In genomic region chr1:193755441-193755840, GRCh38 we compare ENCODE assay signal across 27 cellular contexts.
"Had no signal": no experiment of that assay in that cellular context is flagged by ENCODE, and none has a peak within 500 bp of the region (broad histone marks: within the 10 kb centered on the region; RNA-seq: fewer than 3 reads in every experiment).

No MANE protein-coding gene starts in this region.

- H3K4me3 ChIP-seq: neural progenitor cell, ovary, psoas muscle, right lobe of liver, sigmoid colon, stomach, thoracic aorta, thyroid gland, tibial nerve, upper lobe of left lung, vagina had no signal

- H3K4me1 Mint-ChIP-seq: nephron; neural progenitor cell; stimulated activated effector memory CD8-positive, alpha-beta T cell treated with anti-CD3 and anti-CD28 coated beads, Interleukin-12 subunit alpha, Interleukin-12 subunit beta, amount 100 ng/mL, for 72 hours; stimulated activated naive B cell treated with anti-CD40 and anti-IgM and Interleukin-4, amounts not matched to agents 10 μg/mL and 1 μg/mL and 100 μg/mL, for 72 hours had no signal

- H3K79me2 ChIP-seq: parathyroid adenoma had no signal

- H3K27ac ChIP-seq: neural progenitor cell, ovary, parathyroid adenoma, psoas muscle, right lobe of liver, sigmoid colon, stomach, thoracic aorta, thyroid gland, tibial nerve, upper lobe of left lung, vagina had no signal

- H3K4me2 ChIP-seq: neural progenitor cell had no signal

- H2AFZ ChIP-seq: neural progenitor cell, parathyroid adenoma had no signal

- H3K27me3 Mint-ChIP-seq: progenitor cell of endocrine pancreas; stimulated activated naive B cell treated with anti-CD40 and anti-IgM and Interleukin-4, amounts not matched to agents 10 μg/mL and 1 μg/mL and 100 μg/mL, for 72 hours; stimulated activated naive CD8-positive, alpha-beta T cell treated with anti-CD3 and anti-CD28 coated beads, Interleukin-15, Interleukin-2, amounts not matched to agents 100 ng/mL and 50 ng/mL, for 24 hours had no signal

- H3K27me3 ChIP-seq: neural progenitor cell, ovary, right lobe of liver, sigmoid colon, stomach, thyroid gland, tibial nerve, upper lobe of left lung, vagina had no signal

- H3K4me3 Mint-ChIP-seq: nephron; neural progenitor cell; stimulated activated effector memory CD8-positive, alpha-beta T cell treated with anti-CD3 and anti-CD28 coated beads, Interleukin-12 subunit alpha, Interleukin-12 subunit beta, amount 100 ng/mL, for 72 hours; stimulated activated naive B cell treated with anti-CD40 and anti-IgM and Interleukin-4, amounts not matched to agents 10 μg/mL and 1 μg/mL and 100 μg/mL, for 72 hours; stimulated activated naive CD8-positive, alpha-beta T cell treated with anti-CD3 and anti-CD28 coated beads, Interleukin-15, Interleukin-2, amounts not matched to agents 100 ng/mL and 50 ng/mL, for 24 hours had no signal

- H3K9me3 ChIP-seq: ovary, psoas muscle, right lobe of liver, sigmoid colon, stomach, thoracic aorta, thyroid gland, tibial nerve, upper lobe of left lung, vagina had no signal

- H3K36me3 ChIP-seq: neural progenitor cell, ovary, right lobe of liver, sigmoid colon, stomach, thoracic aorta, thyroid gland, tibial nerve, upper lobe of left lung, vagina had no signal

- DNase-seq: occipital lobe; ovary; posterior cingulate gyrus; psoas muscle; right cardiac atrium; right lobe of liver; sigmoid colon; small intestine; stimulated activated CD4-positive, alpha-beta T cell treated with anti-CD3 and anti-CD28 coated beads, Interleukin-15, amount 100 ng/mL, for 24 hours; stimulated activated CD4-positive, alpha-beta T cell treated with anti-CD3 and anti-CD28 coated beads, Interleukin-2, amount 100 ng/mL, for 24 hours; stimulated activated CD4-positive, alpha-beta T cell treated with anti-CD3 and anti-CD28 coated beads, Interleukin-2, amount 100 ng/mL, for 48 hours; stimulated activated CD4-positive, alpha-beta T cell treated with anti-CD3 and anti-CD28 coated beads, Interleukin-4, amount 100 ng/mL, for 24 hours; stimulated activated naive B cell treated with anti-CD40 and anti-IgM and Interleukin-4, amounts not matched to agents 10 μg/mL and 1 μg/mL and 100 μg/mL, for 72 hours; stimulated activated naive CD4-positive, alpha-beta T cell treated with Interleukin-2 at 50 U/mL for 16 hours; stomach; thyroid gland; trophoblast cell; upper lobe of left lung had no signal

- H3K36me3 Mint-ChIP-seq: neural progenitor cell; stimulated activated effector memory CD8-positive, alpha-beta T cell treated with anti-CD3 and anti-CD28 coated beads, Interleukin-12 subunit alpha, Interleukin-12 subunit beta, amount 100 ng/mL, for 72 hours; stimulated activated naive B cell treated with anti-CD40 and anti-IgM and Interleukin-4, amounts not matched to agents 10 μg/mL and 1 μg/mL and 100 μg/mL, for 72 hours had no signal

- H3K9ac ChIP-seq: neural progenitor cell, parathyroid adenoma had no signal

- H3K4me1 ChIP-seq: neural progenitor cell, parathyroid adenoma, psoas muscle, sigmoid colon, stomach, thyroid gland, tibial nerve, upper lobe of left lung, vagina had no signal

- H3K27ac Mint-ChIP-seq: nephron; neural progenitor cell; progenitor cell of endocrine pancreas; stimulated activated effector memory CD8-positive, alpha-beta T cell treated with anti-CD3 and anti-CD28 coated beads, Interleukin-12 subunit alpha, Interleukin-12 subunit beta, amount 100 ng/mL, for 72 hours; stimulated activated naive B cell treated with anti-CD40 and anti-IgM and Interleukin-4, amounts not matched to agents 10 μg/mL and 1 μg/mL and 100 μg/mL, for 72 hours; stimulated activated naive CD8-positive, alpha-beta T cell treated with anti-CD3 and anti-CD28 coated beads, Interleukin-15, Interleukin-2, amounts not matched to agents 100 ng/mL and 50 ng/mL, for 24 hours had no signal

- ATAC-seq: psoas muscle; right cardiac atrium; stimulated activated effector memory CD8-positive, alpha-beta T cell treated with anti-CD3 and anti-CD28 coated beads, Interleukin-12 subunit alpha, Interleukin-12 subunit beta, amount 100 ng/mL, for 72 hours; stimulated activated naive B cell treated with anti-CD40 and anti-IgM and Interleukin-4, amounts not matched to agents 10 μg/mL and 1 μg/mL and 100 μg/mL, for 72 hours had no signal
